Comparison of ENCODE assay signal across 11 cellular contexts in the genomic region with DNA sequence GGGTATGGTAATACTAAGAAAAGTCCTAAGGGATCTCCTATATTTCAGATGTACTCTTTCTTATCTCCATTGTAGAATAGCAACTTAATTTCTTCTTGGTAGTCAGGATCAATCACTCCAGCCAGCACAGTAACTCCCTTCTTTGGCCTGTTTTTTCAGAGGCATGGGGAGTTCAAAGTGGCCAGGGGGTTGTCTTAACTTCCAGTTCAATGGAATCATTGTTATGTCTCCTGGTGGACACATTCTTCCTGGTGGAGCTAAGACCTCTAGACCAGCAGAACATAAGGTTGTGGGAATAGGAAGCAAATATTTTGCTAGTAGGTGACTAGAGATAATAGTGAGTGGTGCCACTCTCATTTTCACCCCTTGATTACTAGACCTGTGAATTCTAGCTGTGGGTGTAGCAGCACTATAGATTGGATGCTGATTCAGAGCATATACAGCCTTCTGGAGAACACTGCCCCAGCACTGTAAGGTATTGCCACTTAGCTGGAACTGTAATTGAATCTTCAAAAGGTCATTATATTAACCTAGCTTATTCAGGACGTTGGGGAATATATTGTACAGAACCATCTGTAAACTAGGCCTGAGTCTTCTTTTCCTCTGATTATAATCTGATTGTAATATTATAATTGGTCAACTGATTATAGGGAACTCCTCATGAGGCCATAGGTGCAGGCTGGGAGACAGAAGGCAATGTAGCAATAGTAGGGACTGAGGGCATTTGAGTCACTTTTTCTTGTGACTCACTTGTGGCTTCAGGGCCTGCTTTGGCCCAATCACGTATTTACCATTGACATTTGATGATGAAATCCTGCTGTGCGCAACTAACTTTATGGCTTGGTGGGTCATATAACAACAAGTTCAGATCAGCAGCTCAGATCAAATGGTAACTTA.
DNase-seq lines count a peak whose midpoint lies in the region; ATAC-seq, FAIRE-seq and TF ChIP-seq lines count a peak whose summit lies in the region.
"Had no signal": no experiment of that assay in that cellular context is flagged by ENCODE, and none has a peak within 500 bp of the region (broad histone marks: within the 10 kb centered on the region; RNA-seq: fewer than 3 reads in every experiment).

No MANE protein-coding gene starts in this region.

- H3K4me3 ChIP-seq in CD8-positive, alpha-beta T cell (ENCODE audit: low read depth, low read length): no peak overlapping the region
- no peak overlapping the region for H3K4me3 ChIP-seq in effector memory CD4-positive, alpha-beta T cell (ENCODE audit: insufficient read depth, low read depth, low read length, poor library complexity, severe bottlenecking)
- H3K4me3 ChIP-seq: body of pancreas, suprapubic skin had no signal

- no peaks in the 10 kb centered on the region for H3K36me3 Mint-ChIP-seq in CD8-positive, alpha-beta T cell

- POLR2A ChIA-PET in CD8-positive, alpha-beta T cell (lab: Charles Lee): no interaction called here

- TF ChIP-seq CTCF in CD8-positive, alpha-beta T cell (IDR thresholded peaks at IDR 0.05): no peak

- intact Hi-C loops in CD8-positive, alpha-beta T cell (cut with DNase I, micrococcal nuclease): loop anchor here in 1 of 2 experiments (5.0 to 10.0 kb wide), 3 partner anchors 93 to 414 kb away; partner anchors contain the start of gene DUSP6

- H3K4me1 ChIP-seq in CD8-positive, alpha-beta T cell (ENCODE audit: insufficient read depth, low read length): peaks cover 9% of the 10 kb centered on the region
- H3K4me1 ChIP-seq in effector memory CD4-positive, alpha-beta T cell (ENCODE audit: control insufficient read depth, insufficient read depth, low read length, poor library complexity, severe bottlenecking): peaks cover 4% of the 10 kb centered on the region
- H3K4me1 ChIP-seq: body of pancreas, suprapubic skin had no signal

- DNase-seq in stimulated activated CD4-positive, alpha-beta T cell treated with anti-CD3 and anti-CD28 coated beads, Interleukin-15, amount 100 ng/mL, for 24 hours: peak; percentile 29
- no peak for DNase-seq in stimulated activated CD4-positive, alpha-beta T cell treated with anti-CD3 and anti-CD28 coated beads, Interleukin-12 subunit alpha, Interleukin-12 subunit beta, amount 100 ng/mL, for 4 hours
- DNase-seq in SIG-M5 treated with dmso at 0.1 percent for 504 hours (lab: John Stamatoyannopoulos, UW; ENCODE audit: unreplicated experiment) (peak; percentile 98), fibroblast of the conjunctiva (ENCODE audit: low read depth) (peak; percentile 84), urothelium cell line (ENCODE audit: low spot score) (peak; percentile 26), hypothalamus (lab: John Stamatoyannopoulos, UW) (no peak)
- DNase-seq in CD8-positive, alpha-beta T cell: no peak
- DNase-seq in effector memory CD4-positive, alpha-beta T cell: no peak
- DNase-seq: GF-D8 had no signal

- no peaks in the 10 kb centered on the region for H3K27me3 ChIP-seq in CD8-positive, alpha-beta T cell (ENCODE audit: insufficient read depth, low read length)
- H3K27me3 ChIP-seq in effector memory CD4-positive, alpha-beta T cell (replicated peaks; ENCODE audit: control insufficient read depth, insufficient read depth, low read length, poor library complexity, severe bottlenecking): no peaks in the 10 kb centered on the region
- H3K27me3 ChIP-seq: body of pancreas, suprapubic skin had no signal

- no peak overlapping the region for H3K27ac ChIP-seq in CD8-positive, alpha-beta T cell (ENCODE audit: low read depth, low read length)
- no peak overlapping the region for H3K27ac ChIP-seq in effector memory CD4-positive, alpha-beta T cell (ENCODE audit: insufficient read depth, low read length, poor library complexity, severe bottlenecking)
- H3K27ac ChIP-seq: body of pancreas, suprapubic skin had no signal

- H3K36me3 ChIP-seq in CD8-positive, alpha-beta T cell (ENCODE audit: insufficient read depth, low read length): no peaks in the 10 kb centered on the region
- no peaks in the 10 kb centered on the region for H3K36me3 ChIP-seq in effector memory CD4-positive, alpha-beta T cell (ENCODE audit: control insufficient read depth, insufficient read depth, low read length)
- H3K36me3 ChIP-seq: suprapubic skin had no signal

- CTCF ChIA-PET in CD8-positive, alpha-beta T cell (lab: Charles Lee): no interaction called here

- no peak overlapping the region for H3K4me3 Mint-ChIP-seq in CD8-positive, alpha-beta T cell

- H3K9me3 Mint-ChIP-seq in CD8-positive, alpha-beta T cell: peaks cover 5% of the 10 kb centered on the region

- H3K9me3 ChIP-seq in CD8-positive, alpha-beta T cell (ENCODE audit: low read length): no peaks in the 10 kb centered on the region
- no peaks in the 10 kb centered on the region for H3K9me3 ChIP-seq in effector memory CD4-positive, alpha-beta T cell (ENCODE audit: control insufficient read depth, low read length)
- H3K9me3 ChIP-seq: body of pancreas, suprapubic skin had no signal

- H3K4me1 Mint-ChIP-seq in CD8-positive, alpha-beta T cell (ENCODE audit: low read depth): peaks cover 35% of the 10 kb centered on the region

- no peak for ATAC-seq in CD8-positive, alpha-beta T cell
- ATAC-seq: body of pancreas had no signal

- no peaks in the 10 kb centered on the region for H3K27me3 Mint-ChIP-seq in CD8-positive, alpha-beta T cell (ENCODE audit: low read depth)

- H3K27ac Mint-ChIP-seq in CD8-positive, alpha-beta T cell: no peak overlapping the region

- FAIRE-seq in urothelium cell line (lab: Jason Lieb, UNC): no peak

Comparison
In these comparisons a context has a peak if more than half of its experiments do, and no peak if none do; other contexts are left out.
1. DNase-seq: peak in stimulated activated CD4-positive, alpha-beta T cell treated with anti-CD3 and anti-CD28 coated beads, Interleukin-15, amount 100 ng/mL, for 24 hours (single experiment), SIG-M5 treated with dmso at 0.1 percent for 504 hours (single experiment), fibroblast of the conjunctiva (single experiment) and urothelium cell line (single experiment); none in stimulated activated CD4-positive, alpha-beta T cell treated with anti-CD3 and anti-CD28 coated beads, Interleukin-12 subunit alpha, Interleukin-12 subunit beta, amount 100 ng/mL, for 4 hours (single experiment), hypothalamus (0 of 51), CD8-positive, alpha-beta T cell (0 of 7) and effector memory CD4-positive, alpha-beta T cell (0 of 3).